26 cellular contexts compared by ENCODE assay signal in genomic region chr19:49833594-49833993, GRCh38.
"Had no signal": no experiment of that assay in that cellular context is flagged by ENCODE, and none has a peak within 500 bp of the region (broad histone marks: within the 10 kb centered on the region; RNA-seq: fewer than 3 reads in every experiment).

No MANE protein-coding gene starts in this region.

- ATAC-seq: naive thymus-derived CD4-positive, alpha-beta T cell; natural killer cell treated with Interleukin-12 subunit alpha and Interleukin-12 subunit beta and Interleukin-15 and Interleukin-18, amount 100 ng/mL, for 72 hours; right cardiac atrium; sciatic nerve; stimulated activated effector memory CD8-positive, alpha-beta T cell treated with anti-CD3 and anti-CD28 coated beads, Interleukin-12 subunit alpha, Interleukin-12 subunit beta, amount 100 ng/mL, for 72 hours; upper lobe of right lung had no signal

- H3K27me3 ChIP-seq: hepatocyte, ovary, spleen, suprapubic skin, tibial artery, upper lobe of right lung had no signal

- H3K9me3 Mint-ChIP-seq: mesothelial cell of epicardium; naive thymus-derived CD4-positive, alpha-beta T cell; natural killer cell treated with Interleukin-12 subunit alpha and Interleukin-12 subunit beta and Interleukin-15 and Interleukin-18, amount 100 ng/mL, for 72 hours; neural crest cell; stimulated activated effector memory CD8-positive, alpha-beta T cell treated with anti-CD3 and anti-CD28 coated beads, Interleukin-12 subunit alpha, Interleukin-12 subunit beta, amount 100 ng/mL, for 72 hours; stimulated activated naive CD8-positive, alpha-beta T cell treated with anti-CD3 and anti-CD28 coated beads, Interleukin-15, Interleukin-2, amounts not matched to agents 100 ng/mL and 50 ng/mL, for 24 hours had no signal

- DNase-seq: islet precursor cell; left ventricle myocardium inferior; mesendoderm; naive thymus-derived CD4-positive, alpha-beta T cell; occipital lobe; ovary; retina; small intestine; spleen; stimulated activated CD4-positive, alpha-beta T cell treated with anti-CD3 and anti-CD28 coated beads, Interleukin-4, amount 100 ng/mL, for 24 hours; stimulated activated naive CD4-positive, alpha-beta T cell; tibial artery; trophoblast cell; upper lobe of right lung had no signal

- H2AFZ ChIP-seq: hepatocyte had no signal

- H3K4me2 ChIP-seq: hepatocyte had no signal

- H3K4me3 ChIP-seq: hepatocyte, left ventricle myocardium inferior, lung, ovary, spleen, suprapubic skin, thoracic aorta, tibial artery, upper lobe of right lung had no signal

- H3K4me1 Mint-ChIP-seq: mesothelial cell of epicardium, neural crest cell had no signal

- H3K4me1 ChIP-seq: left ventricle myocardium inferior, suprapubic skin, tibial artery, upper lobe of right lung had no signal

- H3K36me3 ChIP-seq: ovary had no signal

- H3K4me3 Mint-ChIP-seq: mesothelial cell of epicardium; naive thymus-derived CD4-positive, alpha-beta T cell; natural killer cell treated with Interleukin-12 subunit alpha and Interleukin-12 subunit beta and Interleukin-15 and Interleukin-18, amount 100 ng/mL, for 72 hours; neural crest cell; stimulated activated effector memory CD8-positive, alpha-beta T cell treated with anti-CD3 and anti-CD28 coated beads, Interleukin-12 subunit alpha, Interleukin-12 subunit beta, amount 100 ng/mL, for 72 hours; stimulated activated naive CD8-positive, alpha-beta T cell treated with anti-CD3 and anti-CD28 coated beads, Interleukin-15, Interleukin-2, amounts not matched to agents 100 ng/mL and 50 ng/mL, for 24 hours had no signal

- H3K27ac Mint-ChIP-seq: mesothelial cell of epicardium; naive thymus-derived CD4-positive, alpha-beta T cell; natural killer cell treated with Interleukin-12 subunit alpha and Interleukin-12 subunit beta and Interleukin-15 and Interleukin-18, amount 100 ng/mL, for 72 hours; progenitor cell of endocrine pancreas; stimulated activated effector memory CD8-positive, alpha-beta T cell treated with anti-CD3 and anti-CD28 coated beads, Interleukin-12 subunit alpha, Interleukin-12 subunit beta, amount 100 ng/mL, for 72 hours; stimulated activated naive CD8-positive, alpha-beta T cell treated with anti-CD3 and anti-CD28 coated beads, Interleukin-15, Interleukin-2, amounts not matched to agents 100 ng/mL and 50 ng/mL, for 24 hours had no signal

- H3K9me3 ChIP-seq: left ventricle myocardium inferior, ovary, spleen, suprapubic skin, thoracic aorta, tibial artery, upper lobe of right lung had no signal

- H3K27me3 Mint-ChIP-seq: naive thymus-derived CD4-positive, alpha-beta T cell; natural killer cell treated with Interleukin-12 subunit alpha and Interleukin-12 subunit beta and Interleukin-15 and Interleukin-18, amount 100 ng/mL, for 72 hours; progenitor cell of endocrine pancreas; stimulated activated naive CD8-positive, alpha-beta T cell treated with anti-CD3 and anti-CD28 coated beads, Interleukin-15, Interleukin-2, amounts not matched to agents 100 ng/mL and 50 ng/mL, for 24 hours had no signal

- H3K79me2 ChIP-seq: hepatocyte had no signal

- H3K27ac ChIP-seq: hepatocyte, left ventricle myocardium inferior, ovary, suprapubic skin, thoracic aorta, tibial artery, upper lobe of right lung had no signal
